Comparison of ENCODE assay signal across 9 cellular contexts in the genomic region with DNA sequence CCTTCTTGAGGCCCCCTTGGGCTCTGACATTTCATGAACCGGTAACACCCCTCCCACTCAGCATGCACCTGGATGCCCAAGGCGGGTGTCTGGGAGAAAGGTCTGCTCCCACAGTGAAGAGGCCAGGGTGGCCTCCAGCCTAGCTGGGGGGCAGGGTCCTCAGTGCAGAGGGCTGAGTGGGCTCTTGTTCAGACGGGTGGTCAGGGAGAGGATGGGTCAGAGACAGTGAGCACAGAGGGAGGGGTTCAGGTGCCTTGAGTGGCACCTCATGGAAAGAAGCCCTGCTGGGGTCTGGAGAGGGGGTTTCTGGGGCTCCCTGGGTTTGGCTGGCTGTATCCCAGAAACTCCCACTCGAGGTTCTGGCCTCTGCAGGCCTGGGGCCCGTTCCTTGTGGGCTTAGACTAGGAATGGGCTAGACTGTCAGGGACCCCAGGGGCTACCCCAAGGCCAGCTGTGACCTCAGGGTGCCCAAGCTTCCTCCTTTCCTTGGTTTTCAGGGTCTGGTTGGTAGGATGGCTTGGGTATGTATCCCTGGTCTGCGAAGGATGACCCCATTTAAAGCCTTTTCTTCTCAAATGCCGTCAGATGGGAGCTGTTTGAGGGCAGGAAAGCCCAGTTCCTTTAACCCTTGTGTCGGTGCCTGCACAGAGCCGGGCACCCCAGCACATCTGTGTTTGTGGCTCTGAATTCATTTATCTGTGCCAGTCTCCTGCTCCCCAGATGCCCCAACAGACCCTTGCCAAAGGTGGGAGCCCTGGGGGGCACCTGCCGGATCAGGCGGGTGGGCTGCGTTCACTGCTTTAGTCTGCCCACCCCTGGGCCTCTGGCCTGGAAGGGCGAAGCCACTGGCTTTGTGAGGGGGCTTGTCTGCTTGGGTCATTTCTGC. TPM values are rescaled to one million over a fixed set of nuclear protein-coding genes. Genes with fewer than 3 reads are reported as not detected.
DNase-seq lines count a peak whose midpoint lies in the region; ATAC-seq and TF ChIP-seq lines count a peak whose summit lies in the region.
"Had no signal": no experiment of that assay in that cellular context is flagged by ENCODE, and none has a peak within 500 bp of the region (broad histone marks: within the 10 kb centered on the region; RNA-seq: fewer than 3 reads in every experiment).

No MANE protein-coding gene starts in this region.

- intact Hi-C loops in tibial artery (cut with DNase I; ENCODE audit: low total_unique reads) = no loop called here

- H3K4me1 ChIP-seq in tibial artery = peaks cover 0 to 28% (median 11%) of the 10 kb centered on the region in 4 donors

- peaks cover 7 to 40% (median 26%) of the 10 kb centered on the region in 4 donors for H3K4me1 Mint-ChIP-seq in naive thymus-derived CD8-positive, alpha-beta T cell

- peak; percentile 15 for DNase-seq in 8988T
- peak in 1 of 10 donors; percentile 10 for DNase-seq in naive thymus-derived CD8-positive, alpha-beta T cell
- no peak for DNase-seq in SW 1271 (lab: John Stamatoyannopoulos, UW)
- no peak for DNase-seq in tibial artery
- no peak for DNase-seq in NCI-H2107 treated with DMSO at 0.1 percent for 48 hours (lab: John Stamatoyannopoulos, UW; ENCODE audit: unreplicated experiment)
- DNase-seq: kidney glomerular epithelial cell had no signal

- H3K36me3 ChIP-seq in tibial artery = no peaks in the 10 kb centered on the region

- no peaks in the 10 kb centered on the region for H3K9me3 ChIP-seq in tibial artery

- ATAC-seq in HG03108 (IDR thresholded peaks at IDR 0.05; ENCODE audit: unreplicated experiment) (peak; percentile 12), HG02870 (IDR thresholded peaks at IDR 0.05; ENCODE audit: unreplicated experiment) (no peak)
- ATAC-seq in naive thymus-derived CD8-positive, alpha-beta T cell = peak in 1 of 2 donors; percentile 6

- peak overlapping the region; percentile 69 for H3K27ac ChIP-seq in cingulate gyrus (ENCODE audit: low read depth, low read length)
- H3K27ac ChIP-seq in tibial artery = no peak overlapping the region

- no peaks in the 10 kb centered on the region for H3K9me3 Mint-ChIP-seq in naive thymus-derived CD8-positive, alpha-beta T cell

- POLR2A ChIA-PET in naive thymus-derived CD8-positive, alpha-beta T cell (lab: Charles Lee) = interaction anchor here (0.9 to 5.5 kb wide), 10 partner anchors 22 to 178 kb away, joined by 3 to 70 read pairs (median 3); a partner anchor contains a TSS

- peak overlapping the region in 1 of 2 donors; percentile 56 for H3K4me3 ChIP-seq in tibial artery

- H3K4me3 Mint-ChIP-seq in naive thymus-derived CD8-positive, alpha-beta T cell = peak overlapping the region; percentile 61 to 90 (median 80)

- peaks cover 0 to 3% (median 2%) of the 10 kb centered on the region in 5 donors for H3K27me3 Mint-ChIP-seq in naive thymus-derived CD8-positive, alpha-beta T cell

- no peaks in the 10 kb centered on the region for H3K36me3 Mint-ChIP-seq in naive thymus-derived CD8-positive, alpha-beta T cell

- peaks cover 0 to 32% of the 10 kb centered on the region in 2 donors for H3K27me3 ChIP-seq in tibial artery

- TF ChIP-seq CTCF in tibial artery (IDR thresholded peaks at IDR 0.05) = no peak

- peak overlapping the region in 8 of 10 donors; percentile 20 to 89 (median 76) for H3K27ac Mint-ChIP-seq in naive thymus-derived CD8-positive, alpha-beta T cell

RNA-seq across cellular contexts. Expression of a gene that starts 1.3 kb away (rescaled TPM):
- total RNA-seq in naive thymus-derived CD8-positive, alpha-beta T cell = 10 to 100 TPM in 1 of 2 experiments, 1 to 10 TPM in 1; 10.0 to 11.4 TPM
- 10 to 100 TPM; 10.1 to 14.8 (median 12.0) TPM for polyA plus RNA-seq in naive thymus-derived CD8-positive, alpha-beta T cell

RNA-seq across cellular contexts. Expression of a gene that starts 31.6 kb away (rescaled TPM):
- 1,000 to 10,000 TPM; 3,621 to 3,622 TPM for total RNA-seq in naive thymus-derived CD8-positive, alpha-beta T cell
- polyA plus RNA-seq in naive thymus-derived CD8-positive, alpha-beta T cell = 1,000 to 10,000 TPM; 4,219 to 5,383 (median 4,759) TPM

RNA-seq across cellular contexts. Expression of a gene that starts 48.5 kb away (rescaled TPM):
- 10 to 100 TPM; 42.1 to 47.0 TPM for total RNA-seq in naive thymus-derived CD8-positive, alpha-beta T cell
- 1 to 10 TPM; 2.2 to 5.9 (median 4.3) TPM for polyA plus RNA-seq in naive thymus-derived CD8-positive, alpha-beta T cell
